10 cellular contexts compared by ENCODE assay signal in the genomic region with DNA sequence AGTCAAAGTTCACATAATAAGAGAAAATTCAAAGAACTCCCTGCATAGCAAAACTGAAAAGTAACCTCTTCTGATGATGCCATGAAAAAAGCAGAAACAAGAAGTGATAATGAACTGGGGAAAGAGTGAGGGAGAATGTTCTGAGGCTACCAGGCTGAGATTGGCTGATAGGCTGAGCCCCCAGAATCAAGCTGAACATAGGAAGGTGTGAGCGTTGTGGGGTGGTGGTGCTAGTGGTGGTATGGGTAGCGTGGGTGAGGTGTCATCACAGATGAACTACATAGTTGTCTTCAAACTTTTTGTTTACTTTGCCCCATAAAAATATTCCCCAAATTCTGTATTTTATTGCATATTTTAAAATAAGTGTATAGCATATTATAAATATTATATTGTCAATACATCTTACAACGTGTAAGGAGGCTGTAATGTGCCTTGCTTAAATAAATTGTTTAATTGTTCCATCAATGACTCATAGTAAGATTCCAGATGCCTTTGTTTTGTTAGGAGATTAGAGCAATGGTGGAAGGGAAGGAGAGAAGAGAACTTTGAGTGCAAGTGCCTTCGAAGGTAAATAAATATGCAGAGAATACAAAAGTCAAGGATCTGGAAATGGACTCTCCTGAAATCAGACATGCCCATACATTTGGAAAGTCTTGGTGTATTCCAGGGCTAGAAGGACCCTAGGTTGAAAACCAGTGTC.
"Had no signal": no experiment of that assay in that cellular context is flagged by ENCODE, and none has a peak within 500 bp of the region (broad histone marks: within the 10 kb centered on the region; RNA-seq: fewer than 3 reads in every experiment).

No MANE protein-coding gene starts in this region.

- H3K9me3 ChIP-seq: esophagus squamous epithelium, left lung had no signal

- H3K4me1 ChIP-seq: esophagus squamous epithelium, left lung, tibial nerve had no signal

- DNase-seq: activated CD4-positive, alpha-beta T cell treated with anti-CD3 and anti-CD28 coated beads, Interleukin-2, amount 50 U/mL, for 1 hour; anterior cingulate cortex; esophagus squamous epithelium; foreskin keratinocyte; islet precursor cell; left lung; stimulated activated CD4-positive, alpha-beta T cell treated with anti-CD3 and anti-CD28 coated beads, Interleukin-2, amount 100 ng/mL, for 48 hours had no signal

- ATAC-seq: activated naive CD4-positive, alpha-beta T cell treated with anti-CD3 and anti-CD28 coated beads, Interleukin-2, amount 50 U/mL, for 72 hours; activated T-helper 17 cell treated with anti-CD3 and anti-CD28 coated beads, Interleukin-2, amount 50 U/mL, for 72 hours; foreskin keratinocyte; left lung had no signal

- H3K27ac ChIP-seq: esophagus squamous epithelium, foreskin keratinocyte, left lung, tibial nerve had no signal

- H3K27me3 ChIP-seq: esophagus squamous epithelium, foreskin keratinocyte, left lung, tibial nerve had no signal

- H3K4me3 ChIP-seq: esophagus squamous epithelium, left lung, tibial nerve had no signal

- H3K36me3 ChIP-seq: esophagus squamous epithelium, left lung, tibial nerve had no signal
